In the genomic region with DNA sequence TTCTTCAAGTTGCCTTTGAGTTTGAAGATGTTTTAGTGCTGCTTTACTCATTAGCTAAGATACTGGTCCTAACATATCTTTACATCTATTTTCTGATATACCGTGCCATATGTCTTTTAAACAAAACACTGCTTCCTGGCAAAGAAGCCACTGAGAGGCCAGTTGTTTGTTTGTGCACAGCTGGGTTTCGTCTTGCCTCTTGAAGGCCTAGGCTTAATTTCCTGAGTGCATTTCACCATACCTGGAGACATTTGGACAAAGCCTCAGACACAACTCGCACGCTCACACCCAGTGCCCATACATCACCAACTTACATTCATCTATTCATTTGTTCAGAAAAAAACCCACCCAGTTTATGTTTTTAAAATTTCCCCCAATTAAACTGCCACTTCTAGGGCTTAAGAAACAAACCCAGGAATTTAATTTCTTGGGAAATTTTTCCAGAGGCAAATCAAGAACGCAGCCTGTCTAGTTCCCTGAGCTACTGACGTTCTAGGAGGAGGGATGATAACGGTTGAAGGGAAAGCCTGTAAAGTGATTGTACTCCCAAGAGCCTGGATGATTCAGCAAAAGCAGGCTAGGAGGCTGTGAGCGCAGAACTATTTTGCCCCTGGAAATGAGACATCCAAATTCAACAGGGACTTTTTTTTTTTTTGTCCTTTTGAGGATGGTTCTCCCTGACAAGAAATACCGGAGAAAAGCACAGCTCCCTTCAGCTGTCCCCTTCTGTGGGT, we compare ENCODE assay signal across 11 cellular contexts.
A peak's percentile ranks its signal among the peaks of the same experiment; 100 is the strongest.
DNase-seq lines count a peak whose midpoint lies in the region; ATAC-seq and TF ChIP-seq lines count a peak whose summit lies in the region.
"Had no signal": no experiment of that assay in that cellular context is flagged by ENCODE, and none has a peak within 500 bp of the region (broad histone marks: within the 10 kb centered on the region; RNA-seq: fewer than 3 reads in every experiment).

No MANE protein-coding gene starts in this region.

- H3K4me3 ChIP-seq in AG10803 (ENCODE audit: low read length), result no peak overlapping the region
- H3K4me3 ChIP-seq in choroid plexus epithelial cell (ENCODE audit: low read depth, low read length), result no peak overlapping the region
- H3K4me3 ChIP-seq in ovary, result no peak overlapping the region

- H3K4me1 Mint-ChIP-seq in immature natural killer cell, result peaks cover 20 to 31% of the 10 kb centered on the region in 2 donors

- no peaks in the 10 kb centered on the region for H3K27me3 ChIP-seq in ovary
- H3K27me3 ChIP-seq: BE2C had no signal

- TF ChIP-seq EP300 in ovary (IDR thresholded peaks at IDR 0.05), result no peak

- TF ChIP-seq POLR2A in ovary (IDR thresholded peaks at IDR 0.05), result no peak

- H3K27me3 Mint-ChIP-seq in immature natural killer cell (ENCODE audit: low read depth in 3 of 3), result peaks cover 0 to 3% (median 2%) of the 10 kb centered on the region in 3 donors

- H3K27ac ChIP-seq in ovary, result no peak overlapping the region

- H3K36me3 ChIP-seq in ovary, result no peaks in the 10 kb centered on the region
- H3K36me3 ChIP-seq: BE2C had no signal

- H3K4me3 Mint-ChIP-seq in immature natural killer cell, result no peak overlapping the region

- WGBS in ovary, 3 donors, result 72 to 79% (median 74%) methylated on average over 9 of the region's 9 CpGs

- H3K4me1 ChIP-seq in ovary (ENCODE audit: insufficient read depth), result peaks cover 1% of the 10 kb centered on the region
- H3K4me1 ChIP-seq: BE2C had no signal

- no peaks in the 10 kb centered on the region for H3K9me3 ChIP-seq in ovary
- H3K9me3 ChIP-seq: BE2C had no signal

- no peaks in the 10 kb centered on the region for H3K9me3 Mint-ChIP-seq in immature natural killer cell
- H3K9me3 Mint-ChIP-seq: activated T-helper 1 cell treated with anti-CD3 and anti-CD28 coated beads, Interleukin-12 subunit alpha, Interleukin-12 subunit beta, Interleukin-2, Interleukin-4 antibody, amounts not matched to agents 30 ng/mL and 10 ng/mL and 1 ng/mL, durations not matched to agents 14 hours and 24 hours and 36 hours had no signal

- DNase-seq in AG10803 (ENCODE audit: low read depth), result peak; percentile 16
- DNase-seq in M059J (ENCODE audit: low read depth), result peak; percentile 25
- DNase-seq in choroid plexus epithelial cell (ENCODE audit: low read depth), result peak; percentile 70
- DNase-seq in left kidney (ENCODE audit: low read depth, low spot score), result peak; percentile 34
- DNase-seq in immature natural killer cell, result no peak
- DNase-seq in stimulated activated CD4-positive, alpha-beta T cell treated with anti-CD3 and anti-CD28 coated beads, Interleukin-2, amount 100 ng/mL, for 24 hours, result no peak
- no peak for DNase-seq in ovary
- DNase-seq: BE2C had no signal

- intact Hi-C loops in ovary (cut with DNase I), result no loop called here

- no peak for ATAC-seq in GM18502 (IDR thresholded peaks at IDR 0.05; ENCODE audit: poor library complexity, unreplicated experiment)

- H3K36me3 Mint-ChIP-seq in immature natural killer cell, result no peaks in the 10 kb centered on the region
- H3K36me3 Mint-ChIP-seq: brain had no signal

- peak overlapping the region in 2 of 6 donors; percentile 39 to 82 for H3K27ac Mint-ChIP-seq in immature natural killer cell

- no peak for TF ChIP-seq CTCF in AG10803 (conservative IDR thresholded peaks at IDR 0.05; ENCODE audit: low read length)
- no peak for TF ChIP-seq CTCF in choroid plexus epithelial cell (conservative IDR thresholded peaks at IDR 0.05; ENCODE audit: low read depth, low read length)
- TF ChIP-seq CTCF in ovary (IDR thresholded peaks at IDR 0.05), result no peak

Comparison
In these comparisons a context has a peak if more than half of its experiments do, and no peak if none do; other contexts are left out.
1. DNase-seq: peak in AG10803 (single experiment), M059J (single experiment), choroid plexus epithelial cell (single experiment) and left kidney (single experiment); none in immature natural killer cell (0 of 3), stimulated activated CD4-positive, alpha-beta T cell treated with anti-CD3 and anti-CD28 coated beads, Interleukin-2, amount 100 ng/mL, for 24 hours (0 of 2) and ovary (0 of 5).